ENCODE assay signal across 1 cellular context in the genomic region with DNA sequence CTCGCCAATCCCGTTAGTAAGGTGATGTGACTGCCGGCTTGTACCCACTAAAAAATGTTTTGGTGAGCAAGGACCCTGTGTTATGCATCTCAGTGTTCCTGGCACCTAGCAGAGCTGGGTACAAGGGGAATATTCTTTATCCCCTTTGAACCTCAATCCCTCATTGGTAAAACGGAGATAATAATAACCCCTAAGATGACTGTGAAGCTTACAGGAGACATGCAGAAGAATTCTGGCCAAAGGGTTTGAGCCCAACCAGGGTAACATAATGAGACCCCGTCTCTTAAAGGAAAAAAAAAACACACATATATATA.
TF ChIP-seq lines count a peak whose summit lies in the region.

No MANE protein-coding gene starts in this region.

TF ChIP-seq in H1, 55 proteins besides CTCF, POLR2A, EP300 and RAD21:
- TF ChIP-seq CREB1 (IDR thresholded peaks at IDR 0.05) (no peak), KDM4A (IDR thresholded peaks at IDR 0.05; ENCODE audit: low read depth, low read length, severe bottlenecking) (no peak), NANOG (IDR thresholded peaks at IDR 0.05; ENCODE audit: insufficient read depth, low read depth, low read length, poor library complexity, severe bottlenecking) (no peak), POU5F1 (IDR thresholded peaks at IDR 0.05; ENCODE audit: low read depth, low read length) (no peak), CHD2 (IDR thresholded peaks at IDR 0.05; ENCODE audit: low read length) (no peak), FOSL1 (IDR thresholded peaks at IDR 0.05; ENCODE audit: insufficient read depth, low read depth, low read length) (no peak), EZH2 (IDR thresholded peaks at IDR 0.05; ENCODE audit: low read depth, low read length, severe bottlenecking) (no peak), ASH2L (IDR thresholded peaks at IDR 0.05; ENCODE audit: low read length) (no peak), JUND (IDR thresholded peaks at IDR 0.05; ENCODE audit: low read length) (no peak), GABPA (IDR thresholded peaks at IDR 0.05; ENCODE audit: borderline replicate concordance, insufficient read depth, low read length) (no peak), SP4 (IDR thresholded peaks at IDR 0.05; ENCODE audit: low read length) (no peak), CHD1 (IDR thresholded peaks at IDR 0.05; ENCODE audit: low read depth, low read length) (no peak), TAF1 (IDR thresholded peaks at IDR 0.05; ENCODE audit: low read depth, low read length) (no peak)
- TF ChIP-seq, protein P1, sequence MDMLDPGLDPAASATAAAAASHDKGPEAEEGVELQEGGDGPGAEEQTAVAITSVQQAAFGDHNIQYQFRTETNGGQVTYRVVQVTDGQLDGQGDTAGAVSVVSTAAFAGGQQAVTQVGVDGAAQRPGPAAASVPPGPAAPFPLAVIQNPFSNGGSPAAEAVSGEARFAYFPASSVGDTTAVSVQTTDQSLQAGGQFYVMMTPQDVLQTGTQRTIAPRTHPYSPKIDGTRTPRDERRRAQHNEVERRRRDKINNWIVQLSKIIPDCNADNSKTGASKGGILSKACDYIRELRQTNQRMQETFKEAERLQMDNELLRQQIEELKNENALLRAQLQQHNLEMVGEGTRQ (IDR thresholded peaks at IDR 0.05; ENCODE audit: low read length), result no peak
